In the genomic region with DNA sequence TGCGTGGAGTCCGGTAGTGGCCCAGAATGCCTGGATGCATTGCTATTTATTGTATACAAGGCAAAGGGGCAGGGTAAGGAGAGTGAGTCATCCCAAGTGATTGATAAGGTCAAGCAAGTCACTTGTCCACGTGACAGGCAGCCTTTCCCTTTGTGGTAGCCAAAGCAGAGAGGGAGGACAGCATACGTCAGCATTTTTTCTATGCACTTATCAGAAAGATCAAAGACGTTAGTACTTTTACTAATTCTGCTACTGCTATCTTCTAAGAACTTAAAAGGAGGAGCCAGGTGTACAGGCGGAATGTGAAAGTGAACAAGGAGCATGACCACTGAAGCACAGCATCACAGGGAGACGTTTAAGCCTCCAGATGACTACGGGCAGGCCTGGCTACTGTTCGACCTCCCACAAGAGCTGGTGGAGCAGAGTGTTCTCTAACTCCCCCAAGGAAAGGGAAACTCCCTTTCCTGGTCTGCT, we compare ENCODE assay signal across 14 cellular contexts.
"Had no signal": no experiment of that assay in that cellular context is flagged by ENCODE, and none has a peak within 500 bp of the region (broad histone marks: within the 10 kb centered on the region; RNA-seq: fewer than 3 reads in every experiment).

No MANE protein-coding gene starts in this region.

- H3K4me3 ChIP-seq: heart right ventricle, ovary, skin epidermis, transverse colon had no signal

- DNase-seq: activated CD4-positive, alpha-beta T cell treated with anti-CD3 and anti-CD28 coated beads for 4 hours; activated naive CD4-positive, alpha-beta T cell treated with Interleukin-2 at 50 U/mL for 16 hours; heart right ventricle; ovary; retina; transverse colon; WERI-Rb-1 had no signal

- H3K27ac ChIP-seq: heart right ventricle, ovary, skin epidermis, transverse colon, WERI-Rb-1 had no signal

- FAIRE-seq: colon, endothelial cell of umbilical vein, frontal cortex, islet of Langerhans had no signal

- H3K36me3 ChIP-seq: ovary, WERI-Rb-1 had no signal

- H3K4me3 Mint-ChIP-seq: nephron had no signal

- H3K27ac Mint-ChIP-seq: nephron had no signal

- H3K27me3 ChIP-seq: heart right ventricle, ovary, transverse colon had no signal

- H3K4me1 ChIP-seq: transverse colon had no signal

- ATAC-seq: left lobe of liver had no signal
